8 cellular contexts compared by ENCODE assay signal in the genomic region with DNA sequence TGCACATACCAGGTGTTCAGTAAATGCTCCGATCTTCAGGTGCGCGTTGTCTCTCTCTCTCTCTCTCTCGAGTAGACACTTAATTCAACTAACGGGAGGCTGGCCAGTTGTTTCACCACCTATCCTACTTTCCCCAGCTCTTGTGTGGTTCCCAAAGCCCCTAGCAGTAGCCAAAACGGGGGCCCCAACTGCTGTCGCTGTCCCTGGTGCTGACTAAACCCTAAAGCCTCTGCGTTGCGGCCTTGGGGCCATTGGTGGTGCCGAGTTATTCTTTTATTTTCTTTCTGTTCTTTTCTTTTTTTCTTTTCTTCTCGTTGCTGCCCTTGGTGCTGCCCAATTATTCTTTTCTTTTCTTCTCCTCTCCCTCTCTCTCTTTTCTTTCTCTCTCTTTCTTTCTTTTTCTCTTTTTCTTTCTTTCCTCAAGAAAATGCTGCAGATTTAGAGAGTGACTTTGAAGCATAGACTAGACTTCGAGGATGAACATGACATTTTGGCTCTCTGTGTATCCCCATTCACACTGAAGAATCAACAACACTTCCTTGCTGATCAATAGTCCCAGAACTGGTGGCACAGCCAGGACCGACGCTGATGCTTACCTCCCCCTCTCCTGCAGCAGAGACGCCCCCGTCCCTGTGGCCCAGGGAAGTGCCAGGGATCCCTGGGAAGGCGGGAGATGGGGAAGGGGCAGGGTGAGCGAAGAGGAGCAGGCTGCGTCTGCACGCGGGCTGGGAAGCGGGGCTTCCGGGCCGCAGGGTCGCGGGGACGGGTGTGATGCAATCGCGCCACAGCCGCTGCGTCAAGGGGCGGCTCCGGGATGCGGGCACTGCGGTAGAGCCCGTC. TPM values are rescaled to one million over a fixed set of nuclear protein-coding genes. Genes with fewer than 3 reads are reported as not detected.
DNase-seq lines count a peak whose midpoint lies in the region; ATAC-seq and TF ChIP-seq lines count a peak whose summit lies in the region.

A gene (plus strand): TSS at position 785 of the 840 bp plus-strand sequence. CDS start 200 bp downstream, outside the sequence.

- peak within 1 kb of the TSS in 6 of 7 donors; percentile 50 to 81 (median 68) for H3K4me3 Mint-ChIP-seq in CD8-positive, alpha-beta memory T cell
- H3K4me3 Mint-ChIP-seq in activated T-helper 2 cell treated with anti-CD3 and anti-CD28 coated beads, Interferon-gamma antibody, Interleukin-2, Interleukin-4, amounts not matched to agents 10 μg/mL and 5 μg/mL and 100 μg/mL, durations not matched to agents 14 hours and 24 hours and 36 hours (ENCODE audit: low read depth): peak within 1 kb of the TSS; percentile 62

- no peak for ATAC-seq in GM18498 (IDR thresholded peaks at IDR 0.05; ENCODE audit: unreplicated experiment)
- ATAC-seq in GM18502 (IDR thresholded peaks at IDR 0.05; ENCODE audit: poor library complexity, unreplicated experiment): no peak

- POLR2A ChIA-PET in CD8-positive, alpha-beta memory T cell (lab: Charles Lee): no interaction called here

- DNase-seq in CD8-positive, alpha-beta memory T cell: peak in 2 of 5 donors; percentile 21 to 47
- peak; percentile 15 for DNase-seq in NCI-H1092 treated with DMSO at 0.1 percent for 48 hours (lab: John Stamatoyannopoulos, UW)
- no peak for DNase-seq in activated T-helper 2 cell treated with anti-CD3 and anti-CD28 coated beads, Interferon-gamma antibody, Interleukin-2, Interleukin-4, amounts not matched to agents 10 μg/mL and 5 μg/mL and 100 μg/mL, durations not matched to agents 14 hours and 24 hours and 36 hours (ENCODE audit: low spot score)
- peak in 41 of 42 donors; percentile 12 to 85 (median 56) for DNase-seq in head of caudate nucleus
- no peak for DNase-seq in retinal pigment epithelial cell (ENCODE audit: low read depth)
- no peak for DNase-seq in posterior vena cava (ENCODE audit: low spot score)

- H3K9me3 Mint-ChIP-seq in CD8-positive, alpha-beta memory T cell: peaks cover 0 to 6% (median 0%) of the 10 kb centered on the region in 5 donors
- H3K9me3 Mint-ChIP-seq in activated T-helper 2 cell treated with anti-CD3 and anti-CD28 coated beads, Interferon-gamma antibody, Interleukin-2, Interleukin-4, amounts not matched to agents 10 μg/mL and 5 μg/mL and 100 μg/mL, durations not matched to agents 14 hours and 24 hours and 36 hours: peaks cover 6% of the 10 kb centered on the region

- CTCF ChIA-PET in CD8-positive, alpha-beta memory T cell (lab: Charles Lee): no interaction called here

- H3K4me3 ChIP-seq in CD8-positive, alpha-beta memory T cell (ENCODE audit: low read length): peak within 1 kb of the TSS; percentile 32
- H3K4me3 ChIP-seq in retinal pigment epithelial cell (ENCODE audit: low read length): peak within 1 kb of the TSS; percentile 41

- H3K27me3 Mint-ChIP-seq in CD8-positive, alpha-beta memory T cell: peaks cover 37 to 51% of the 10 kb centered on the region in 2 donors
- peaks cover 38% of the 10 kb centered on the region for H3K27me3 Mint-ChIP-seq in activated T-helper 2 cell treated with anti-CD3 and anti-CD28 coated beads, Interferon-gamma antibody, Interleukin-2, Interleukin-4, amounts not matched to agents 10 μg/mL and 5 μg/mL and 100 μg/mL, durations not matched to agents 14 hours and 24 hours and 36 hours (ENCODE audit: low read depth)

- no peaks in the 10 kb centered on the region for H3K4me1 ChIP-seq in CD8-positive, alpha-beta memory T cell (ENCODE audit: insufficient read depth, low read length)

- intact Hi-C loops in activated T-helper 2 cell treated with anti-CD3 and anti-CD28 coated beads, Interferon-gamma antibody, Interleukin-2, Interleukin-4, amounts not matched to agents 10 μg/mL and 5 μg/mL and 100 μg/mL, durations not matched to agents 14 hours and 24 hours and 36 hours (cut with micrococcal nuclease): loop anchor here (1.0 kb wide), 1 partner anchor 42 kb away; a partner anchor contains a TSS
- intact Hi-C loops in head of caudate nucleus (cut with DNase I): no loop called here
- intact Hi-C loops in posterior vena cava (cut with DNase I): no loop called here

- H3K9me3 ChIP-seq in CD8-positive, alpha-beta memory T cell (ENCODE audit: low read length): no peaks in the 10 kb centered on the region

- H3K36me3 ChIP-seq in CD8-positive, alpha-beta memory T cell (ENCODE audit: insufficient read depth, low read length): no peaks in the 10 kb centered on the region

- H3K36me3 Mint-ChIP-seq in CD8-positive, alpha-beta memory T cell: no peaks in the 10 kb centered on the region
- no peaks in the 10 kb centered on the region for H3K36me3 Mint-ChIP-seq in activated T-helper 2 cell treated with anti-CD3 and anti-CD28 coated beads, Interferon-gamma antibody, Interleukin-2, Interleukin-4, amounts not matched to agents 10 μg/mL and 5 μg/mL and 100 μg/mL, durations not matched to agents 14 hours and 24 hours and 36 hours (ENCODE audit: low read depth)

- no peak for TF ChIP-seq CTCF in retinal pigment epithelial cell (conservative IDR thresholded peaks at IDR 0.05; ENCODE audit: low read depth, low read length)

- H3K4me1 Mint-ChIP-seq in CD8-positive, alpha-beta memory T cell: peaks cover 8 to 15% (median 9%) of the 10 kb centered on the region in 3 donors
- H3K4me1 Mint-ChIP-seq in activated T-helper 2 cell treated with anti-CD3 and anti-CD28 coated beads, Interferon-gamma antibody, Interleukin-2, Interleukin-4, amounts not matched to agents 10 μg/mL and 5 μg/mL and 100 μg/mL, durations not matched to agents 14 hours and 24 hours and 36 hours (ENCODE audit: low read depth): peaks cover 8% of the 10 kb centered on the region

- H3K27ac Mint-ChIP-seq in CD8-positive, alpha-beta memory T cell: no peak within 1 kb of the TSS
- H3K27ac Mint-ChIP-seq in activated T-helper 2 cell treated with anti-CD3 and anti-CD28 coated beads, Interferon-gamma antibody, Interleukin-2, Interleukin-4, amounts not matched to agents 10 μg/mL and 5 μg/mL and 100 μg/mL, durations not matched to agents 14 hours and 24 hours and 36 hours: no peak within 1 kb of the TSS

- no peak within 1 kb of the TSS for H3K27ac ChIP-seq in CD8-positive, alpha-beta memory T cell (ENCODE audit: low read depth, low read length)

- H3K27me3 ChIP-seq in CD8-positive, alpha-beta memory T cell (ENCODE audit: insufficient read depth, low read length, poor library complexity, severe bottlenecking): peaks cover 18% of the 10 kb centered on the region

RNA-seq across cellular contexts. Expression of the gene that starts here (rescaled TPM):
- total RNA-seq in CD8-positive, alpha-beta memory T cell: not detected
- polyA plus RNA-seq in CD8-positive, alpha-beta memory T cell: not detected
- not detected in 2 replicates for total RNA-seq in activated T-helper 2 cell treated with anti-CD3 and anti-CD28 coated beads, Interferon-gamma antibody, Interleukin-2, Interleukin-4, amounts not matched to agents 10 μg/mL and 5 μg/mL and 100 μg/mL, durations not matched to agents 14 hours and 24 hours and 36 hours
- under 1 TPM in 1 of 2 donors, not detected in 1; 0.24 TPM for total RNA-seq in posterior vena cava

Comparison
In these comparisons a context has a peak if more than half of its experiments do, and no peak if none do; other contexts are left out.
1. DNase-seq: peak in NCI-H1092 treated with DMSO at 0.1 percent for 48 hours (single experiment) and head of caudate nucleus (41 of 42); none in activated T-helper 2 cell treated with anti-CD3 and anti-CD28 coated beads, Interferon-gamma antibody, Interleukin-2, Interleukin-4, amounts not matched to agents 10 μg/mL and 5 μg/mL and 100 μg/mL, durations not matched to agents 14 hours and 24 hours and 36 hours (single experiment), retinal pigment epithelial cell (single experiment) and posterior vena cava (single experiment).